In genomic region chr11:72584933-72585597, GRCh38 we compare ENCODE assay signal across 10 cellular contexts.
DNase-seq lines count a peak whose midpoint lies in the region; ATAC-seq, FAIRE-seq and TF ChIP-seq lines count a peak whose summit lies in the region.
"Had no signal": no experiment of that assay in that cellular context is flagged by ENCODE, and none has a peak within 500 bp of the region (broad histone marks: within the 10 kb centered on the region; RNA-seq: fewer than 3 reads in every experiment).

No MANE protein-coding gene starts in this region.

- no peak overlapping the region for H3K9ac ChIP-seq in HUES64 (ENCODE audit: low read depth, low read length)

- FAIRE-seq in bronchial epithelial cell (lab: Jason Lieb, UNC), result peak; percentile 23

- peak in 3 of 5 donors; percentile 4 to 12 (median 10) for DNase-seq in CD4-positive, alpha-beta memory T cell
- DNase-seq in bronchial epithelial cell (ENCODE audit: low read depth) (no peak), GF-D8 (lab: John Stamatoyannopoulos, UW) (no peak), iPS-NIHi11 (ENCODE audit: low spot score) (no peak)
- DNase-seq in naive thymus-derived CD4-positive, alpha-beta T cell, result peak in 2 of 9 donors; percentile 5 to 13
- DNase-seq: activated gamma-delta T cell had no signal

- no peaks in the 10 kb centered on the region for H3K9me3 ChIP-seq in CD4-positive, alpha-beta memory T cell (ENCODE audit: control insufficient read depth in 1 of 2, low read length in 2 of 2)
- no peaks in the 10 kb centered on the region for H3K9me3 ChIP-seq in HUES64 (ENCODE audit: insufficient read depth, low read depth, low read length)
- H3K9me3 ChIP-seq in naive thymus-derived CD4-positive, alpha-beta T cell (ENCODE audit: control insufficient read depth in 2 of 3, low read length in 3 of 3), result no peaks in the 10 kb centered on the region
- no peaks in the 10 kb centered on the region for H3K9me3 ChIP-seq in gastroesophageal sphincter
- H3K9me3 ChIP-seq: upper lobe of right lung had no signal

- H3K36me3 ChIP-seq in CD4-positive, alpha-beta memory T cell (ENCODE audit: insufficient read depth, low read length), result no peaks in the 10 kb centered on the region
- no peaks in the 10 kb centered on the region for H3K36me3 ChIP-seq in HUES64 (ENCODE audit: insufficient read depth, low read length)
- H3K36me3 ChIP-seq in bronchial epithelial cell (ENCODE audit: control insufficient read depth, insufficient read depth, low read length), result no peaks in the 10 kb centered on the region
- no peaks in the 10 kb centered on the region for H3K36me3 ChIP-seq in naive thymus-derived CD4-positive, alpha-beta T cell (ENCODE audit: control insufficient read depth in 2 of 3, insufficient read depth in 3 of 3, low read length in 3 of 3)
- peaks cover 0 to 68% of the 10 kb centered on the region in 2 donors for H3K36me3 ChIP-seq in gastroesophageal sphincter
- H3K36me3 ChIP-seq: upper lobe of right lung had no signal

- H3K27ac Mint-ChIP-seq in CD4-positive, alpha-beta memory T cell, result peak overlapping the region; percentile 1 to 97 (median 90)
- H3K27ac Mint-ChIP-seq in naive thymus-derived CD4-positive, alpha-beta T cell, result peak overlapping the region; percentile 29 to 92 (median 76)

- peaks cover 0 to 19% of the 10 kb centered on the region in 2 donors for H3K36me3 Mint-ChIP-seq in CD4-positive, alpha-beta memory T cell
- H3K36me3 Mint-ChIP-seq in naive thymus-derived CD4-positive, alpha-beta T cell, result peaks cover 0 to 8% (median 0%) of the 10 kb centered on the region in 5 donors

- CTCF ChIA-PET in CD4-positive, alpha-beta memory T cell (lab: Charles Lee; ENCODE audit: partially characterized antibody), result interaction anchor here (0.8 to 3.6 kb wide), 10 partner anchors 10 to 114 kb away, joined by 3 to 32 read pairs (median 6); no protein-coding TSS in a partner anchor
- CTCF ChIA-PET in naive thymus-derived CD4-positive, alpha-beta T cell (lab: Charles Lee), result interaction anchor here (1.1 to 2.1 kb wide), 4 partner anchors 20 to 114 kb away, joined by 3 to 8 read pairs (median 5); no protein-coding TSS in a partner anchor

- intact Hi-C loops in CD4-positive, alpha-beta memory T cell (cut with micrococcal nuclease), result loop anchor here (1.0 to 5.0 kb wide), 5 partner anchors 24 to 594 kb away; no protein-coding TSS in a partner anchor
- intact Hi-C loops in naive thymus-derived CD4-positive, alpha-beta T cell (cut with micrococcal nuclease), result loop anchor here (1.0 to 2.0 kb wide), 9 partner anchors 24 to 594 kb away; no protein-coding TSS in a partner anchor

- TF ChIP-seq POLR2A in gastroesophageal sphincter (IDR thresholded peaks at IDR 0.05), result no peak

- H3K27me3 ChIP-seq in CD4-positive, alpha-beta memory T cell (ENCODE audit: insufficient read depth, low read length), result peaks cover 11% of the 10 kb centered on the region
- H3K27me3 ChIP-seq in HUES64 (ENCODE audit: insufficient read depth, low read length) (peaks cover 73% of the 10 kb centered on the region), bronchial epithelial cell (ENCODE audit: control insufficient read depth, insufficient read depth, low read length) (peaks cover 7% of the 10 kb centered on the region), gastroesophageal sphincter (peaks cover 30% of the 10 kb centered on the region)
- no peaks in the 10 kb centered on the region for H3K27me3 ChIP-seq in naive thymus-derived CD4-positive, alpha-beta T cell (ENCODE audit: control insufficient read depth in 2 of 2, insufficient read depth in 2 of 2, low read length in 2 of 2)

- peaks cover 15 to 34% of the 10 kb centered on the region in 2 donors for H3K27me3 Mint-ChIP-seq in CD4-positive, alpha-beta memory T cell
- peaks cover 17 to 56% (median 31%) of the 10 kb centered on the region in 5 donors for H3K27me3 Mint-ChIP-seq in naive thymus-derived CD4-positive, alpha-beta T cell

- POLR2A ChIA-PET in CD4-positive, alpha-beta memory T cell (lab: Charles Lee; ENCODE audit: partially characterized antibody), result interaction anchor here (0.6 kb wide), 2 partner anchors 342 to 557 kb away, joined by 3 read pairs; partner anchors contain the start of gene FCHSD2
- POLR2A ChIA-PET in naive thymus-derived CD4-positive, alpha-beta T cell (lab: Charles Lee), result no interaction called here

- H3K9me3 Mint-ChIP-seq in CD4-positive, alpha-beta memory T cell, result no peaks in the 10 kb centered on the region
- H3K9me3 Mint-ChIP-seq in naive thymus-derived CD4-positive, alpha-beta T cell, result no peaks in the 10 kb centered on the region

- peaks cover 30% of the 10 kb centered on the region for H3K4me1 ChIP-seq in CD4-positive, alpha-beta memory T cell (ENCODE audit: insufficient read depth, low read length)
- H3K4me1 ChIP-seq in HUES64 (ENCODE audit: insufficient read depth, low read length), result no peaks in the 10 kb centered on the region
- peaks cover 13 to 22% of the 10 kb centered on the region in 2 donors for H3K4me1 ChIP-seq in naive thymus-derived CD4-positive, alpha-beta T cell (ENCODE audit: control insufficient read depth in 2 of 2, insufficient read depth in 2 of 2, low read length in 2 of 2)
- peaks cover 0 to 26% (median 5%) of the 10 kb centered on the region in 3 donors for H3K4me1 ChIP-seq in gastroesophageal sphincter

- peak; percentile 30 for ATAC-seq in naive thymus-derived CD4-positive, alpha-beta T cell
- ATAC-seq in gastroesophageal sphincter (no peak), GM21723 (IDR thresholded peaks at IDR 0.05; ENCODE audit: unreplicated experiment) (no peak)

- peak overlapping the region; percentile 13 for H3K27ac ChIP-seq in CD4-positive, alpha-beta memory T cell (ENCODE audit: low read depth, low read length)
- no peak overlapping the region for H3K27ac ChIP-seq in HUES64 (ENCODE audit: low read depth, low read length)
- no peak overlapping the region for H3K27ac ChIP-seq in naive thymus-derived CD4-positive, alpha-beta T cell (ENCODE audit: low read depth, low read length)
- H3K27ac ChIP-seq in gastroesophageal sphincter, result no peak overlapping the region
- H3K27ac ChIP-seq: upper lobe of right lung had no signal

- peak overlapping the region; percentile 47 to 50 for H3K4me3 ChIP-seq in CD4-positive, alpha-beta memory T cell (ENCODE audit: low read length in 2 of 2)
- H3K4me3 ChIP-seq in HUES64 (ENCODE audit: low read length), result peak overlapping the region; percentile 58
- no peak overlapping the region for H3K4me3 ChIP-seq in bronchial epithelial cell (ENCODE audit: low read depth, low read length)
- H3K4me3 ChIP-seq in naive thymus-derived CD4-positive, alpha-beta T cell (ENCODE audit: low read length), result peak overlapping the region; percentile 72
- peak overlapping the region in 1 of 2 donors; percentile 27 for H3K4me3 ChIP-seq in gastroesophageal sphincter

- 40% methylated on average over 11 of the region's 12 CpGs for WGBS in HUES64
- WGBS in gastroesophageal sphincter (ENCODE audit: low coverage in 1 of 2), 2 donors, result 0 to 48% methylated on average over 1 to 4 of the region's 12 CpGs

- no peak for TF ChIP-seq EP300 in gastroesophageal sphincter (IDR thresholded peaks at IDR 0.05)

- H3K4me3 Mint-ChIP-seq in CD4-positive, alpha-beta memory T cell, result peak overlapping the region; percentile 89 to 97 (median 92)
- peak overlapping the region; percentile 79 to 94 (median 90) for H3K4me3 Mint-ChIP-seq in naive thymus-derived CD4-positive, alpha-beta T cell

- no peak for TF ChIP-seq CTCF in bronchial epithelial cell (IDR thresholded peaks at IDR 0.05; ENCODE audit: insufficient read depth, low read length, severe bottlenecking)
- TF ChIP-seq CTCF in gastroesophageal sphincter (IDR thresholded peaks at IDR 0.05), result no peak

- H3K4me1 Mint-ChIP-seq in CD4-positive, alpha-beta memory T cell, result peaks cover 12 to 47% (median 25%) of the 10 kb centered on the region in 4 donors
- peaks cover 24 to 37% (median 32%) of the 10 kb centered on the region in 7 donors for H3K4me1 Mint-ChIP-seq in naive thymus-derived CD4-positive, alpha-beta T cell

Comparison
In these comparisons a context has a peak if more than half of its experiments do, and no peak if none do; other contexts are left out.
1. DNase-seq: peak in CD4-positive, alpha-beta memory T cell (3 of 5); none in bronchial epithelial cell (single experiment), GF-D8 (single experiment) and iPS-NIHi11 (single experiment).